In the genomic region with DNA sequence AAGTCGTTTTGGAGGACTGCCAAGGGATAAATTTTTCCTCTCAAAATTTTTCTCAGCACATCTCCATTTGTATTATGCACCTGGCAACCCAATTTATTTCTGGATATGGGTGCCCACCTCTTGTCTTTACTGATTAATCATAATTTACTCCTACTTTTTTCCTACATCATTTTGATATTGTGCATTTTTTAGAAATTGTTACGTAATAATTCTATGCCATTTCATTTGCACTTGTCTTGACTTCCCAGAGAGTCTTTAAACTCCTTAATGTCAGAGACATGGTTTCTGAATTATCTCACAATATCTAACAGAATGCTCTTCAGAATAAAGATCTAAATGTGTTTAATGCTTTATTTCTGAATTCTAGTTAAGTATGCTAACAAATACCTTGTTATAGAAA, we compare ENCODE assay signal across 21 cellular contexts.
DNase-seq lines count a peak whose midpoint lies in the region; ATAC-seq, FAIRE-seq and TF ChIP-seq lines count a peak whose summit lies in the region.
"Had no signal": no experiment of that assay in that cellular context is flagged by ENCODE, and none has a peak within 500 bp of the region (broad histone marks: within the 10 kb centered on the region; RNA-seq: fewer than 3 reads in every experiment).

No MANE protein-coding gene starts in this region.

- H2AFZ ChIP-seq in HepG2 (ENCODE audit: low read length) (no peak overlapping the region), PC-3 (ENCODE audit: low read length) (no peak overlapping the region), mammary epithelial cell (ENCODE audit: low read depth, low read length) (no peak overlapping the region)

- H3K27ac ChIP-seq in HepG2 (ENCODE audit: extremely low read length, insufficient read depth, low read length) = no peak overlapping the region
- no peak overlapping the region for H3K27ac ChIP-seq in right lobe of liver
- no peak overlapping the region for H3K27ac ChIP-seq in small intestine (ENCODE audit: low read depth in 1 of 2, low read length in 1 of 2)
- no peak overlapping the region for H3K27ac ChIP-seq in PC-3 (ENCODE audit: low read length)
- H3K27ac ChIP-seq in mammary epithelial cell (ENCODE audit: insufficient read depth, low read depth, low read length) = no peak overlapping the region
- H3K27ac ChIP-seq: 22Rv1; A549; BLaER1 treated with 17β-estradiol and CSF1 and Interleukin-3, amounts not matched to agents 10 nM and 100 nM; C4-2B had no signal

- no peak for DNase-seq in HepG2 (ENCODE audit: low spot score)
- DNase-seq in right lobe of liver = no peak
- DNase-seq in small intestine = no peak
- DNase-seq in PC-3 = no peak
- DNase-seq in mammary epithelial cell = no peak
- DNase-seq: AML-193; Caco-2; Calu3; CD4-positive, alpha-beta T cell; CD8-positive, alpha-beta T cell; DMS79 treated with DMSO at 0.1 percent for 48 hours; GF-D8 had no signal

- H3K9ac ChIP-seq in HepG2 (ENCODE audit: insufficient read depth, low read depth, low read length) (no peak overlapping the region), PC-3 (ENCODE audit: low read length) (no peak overlapping the region), mammary epithelial cell (ENCODE audit: insufficient read depth, low read length) (no peak overlapping the region)
- H3K9ac ChIP-seq: BLaER1 treated with 17β-estradiol and CSF1 and Interleukin-3, amounts not matched to agents 10 nM and 100 nM had no signal

- H3K27me3 ChIP-seq in HepG2 (ENCODE audit: control insufficient read depth in 1 of 2, insufficient read depth in 2 of 2, low read length in 2 of 2) (no peaks in the 10 kb centered on the region), right lobe of liver (no peaks in the 10 kb centered on the region), small intestine (ENCODE audit: control insufficient read depth in 2 of 2, insufficient read depth in 2 of 2, low read length in 2 of 2) (no peaks in the 10 kb centered on the region), PC-3 (ENCODE audit: low read length) (no peaks in the 10 kb centered on the region), mammary epithelial cell (ENCODE audit: insufficient read depth, low read length) (no peaks in the 10 kb centered on the region)
- H3K27me3 ChIP-seq: BLaER1 treated with 17β-estradiol and CSF1 and Interleukin-3, amounts not matched to agents 10 nM and 100 nM had no signal

- no peaks in the 10 kb centered on the region for H3K9me2 ChIP-seq in PC-3 (replicated peaks; ENCODE audit: low read length)

- H3K79me2 ChIP-seq in HepG2 (ENCODE audit: insufficient read depth, low read length) = no peaks in the 10 kb centered on the region
- H3K79me2 ChIP-seq in PC-3 (ENCODE audit: low read length) = no peaks in the 10 kb centered on the region
- no peaks in the 10 kb centered on the region for H3K79me2 ChIP-seq in mammary epithelial cell (ENCODE audit: insufficient read depth, low read length)

- H3K4me3 ChIP-seq in HepG2 (replicated peaks in 1 of 3; ENCODE audit: insufficient read depth in 1 of 3, low read depth in 2 of 3, low read length in 3 of 3) = no peak overlapping the region
- H3K4me3 ChIP-seq in right lobe of liver = no peak overlapping the region
- no peak overlapping the region for H3K4me3 ChIP-seq in small intestine (ENCODE audit: low read depth in 1 of 2, low read length in 2 of 2)
- H3K4me3 ChIP-seq in PC-3 (ENCODE audit: low read length) = no peak overlapping the region
- no peak overlapping the region for H3K4me3 ChIP-seq in mammary epithelial cell (replicated peaks in 1 of 3; ENCODE audit: insufficient read depth in 1 of 3, low read depth in 2 of 3, low read length in 3 of 3)
- H3K4me3 ChIP-seq: A549; BLaER1 treated with 17β-estradiol and CSF1 and Interleukin-3, amounts not matched to agents 10 nM and 100 nM had no signal

- TF ChIP-seq EP300 in HepG2 (IDR thresholded peaks at IDR 0.05; ENCODE audit: low read depth in 2 of 2, low read length in 2 of 2) (no peak), HepG2 (CRISPR knock-in tag; IDR thresholded peaks at IDR 0.05; ENCODE audit: borderline replicate concordance) (no peak)

- WGBS in HepG2 (ENCODE audit: low lambda C conversion rate) = 1% methylated on average over 2 of the region's 2 CpGs
- WGBS in right lobe of liver (ENCODE audit: insufficient coverage, low coverage, low lambda C conversion rate, missing lambda C conversion rate) = 49% methylated on average over 2 of the region's 2 CpGs
- 79 to 86% (median 82%) methylated on average over 2 of the region's 2 CpGs for WGBS in small intestine, 3 donors
- 62% methylated on average over 2 of the region's 2 CpGs for WGBS in mammary epithelial cell (ENCODE audit: low coverage, missing lambda C conversion rate)

- ATAC-seq in HepG2 (no peak), right lobe of liver (no peak), PC-3 (no peak)
- ATAC-seq: A549; CD8-positive, alpha-beta T cell had no signal

- H3K4me2 ChIP-seq in HepG2 (ENCODE audit: low read depth, low read length) (no peak overlapping the region), PC-3 (ENCODE audit: low read length) (no peak overlapping the region), mammary epithelial cell (ENCODE audit: insufficient read depth, low read depth, low read length) (no peak overlapping the region)
- H3K4me2 ChIP-seq: A549; BLaER1 treated with 17β-estradiol and CSF1 and Interleukin-3, amounts not matched to agents 10 nM and 100 nM had no signal

- no peaks in the 10 kb centered on the region for H3K36me3 ChIP-seq in HepG2 (replicated peaks in 1 of 2; ENCODE audit: control insufficient read depth in 1 of 2, insufficient read depth in 2 of 2, low read length in 2 of 2)
- H3K36me3 ChIP-seq in right lobe of liver = no peaks in the 10 kb centered on the region
- no peaks in the 10 kb centered on the region for H3K36me3 ChIP-seq in small intestine (ENCODE audit: control insufficient read depth in 2 of 2, insufficient read depth in 2 of 2, low read length in 2 of 2)
- no peaks in the 10 kb centered on the region for H3K36me3 ChIP-seq in PC-3 (ENCODE audit: low read depth, low read length)
- no peaks in the 10 kb centered on the region for H3K36me3 ChIP-seq in mammary epithelial cell (ENCODE audit: insufficient read depth, low read length)
- H3K36me3 ChIP-seq: BLaER1 treated with 17β-estradiol and CSF1 and Interleukin-3, amounts not matched to agents 10 nM and 100 nM had no signal

- dilution Hi-C loops in mammary epithelial cell (cut with HindIII; ENCODE audit: low sequenced_read_pairs) = no loop called here

- H3K4me1 ChIP-seq in HepG2 (ENCODE audit: insufficient read depth, low read length) = no peaks in the 10 kb centered on the region
- H3K4me1 ChIP-seq in right lobe of liver = no peaks in the 10 kb centered on the region
- H3K4me1 ChIP-seq in small intestine (ENCODE audit: control insufficient read depth in 2 of 2, insufficient read depth in 1 of 2, low read depth in 1 of 2, low read length in 1 of 2) = no peaks in the 10 kb centered on the region
- no peaks in the 10 kb centered on the region for H3K4me1 ChIP-seq in PC-3 (ENCODE audit: insufficient read depth, low read length)
- H3K4me1 ChIP-seq in mammary epithelial cell (ENCODE audit: insufficient read depth, low read length) = no peaks in the 10 kb centered on the region
- H3K4me1 ChIP-seq: A549; BLaER1 treated with 17β-estradiol and CSF1 and Interleukin-3, amounts not matched to agents 10 nM and 100 nM; Caco-2 had no signal

- POLR2A ChIA-PET in HepG2 (lab: Yijun Ruan, JAX) = no interaction called here
- POLR2A ChIA-PET in PC-3 (lab: Charles Lee; ENCODE audit: unreplicated experiment) = no interaction called here

- TF ChIP-seq POLR2A in HepG2 (IDR thresholded peaks at IDR 0.05; ENCODE audit: insufficient read depth in 1 of 2, low read depth in 2 of 2, low read length in 2 of 2) (no peak), right lobe of liver (IDR thresholded peaks at IDR 0.05) (no peak)

- no peaks in the 10 kb centered on the region for H3K9me3 ChIP-seq in HepG2 (ENCODE audit: low read length)
- H3K9me3 ChIP-seq in right lobe of liver = no peaks in the 10 kb centered on the region
- no peaks in the 10 kb centered on the region for H3K9me3 ChIP-seq in small intestine (ENCODE audit: control insufficient read depth, low read depth)
- no peaks in the 10 kb centered on the region for H3K9me3 ChIP-seq in PC-3 (ENCODE audit: low read length)
- no peaks in the 10 kb centered on the region for H3K9me3 ChIP-seq in mammary epithelial cell (replicated peaks; ENCODE audit: insufficient read depth, low read length)
- H3K9me3 ChIP-seq: A549; BLaER1 treated with 17β-estradiol and CSF1 and Interleukin-3, amounts not matched to agents 10 nM and 100 nM; Caco-2 had no signal

- in situ Hi-C loops in HepG2 (cut with HindIII; ENCODE audit: extremely low pct_ligation_motif_present, low pct_unique_long_range_greater_than_20kb) = no loop called here
- in situ Hi-C loops in mammary epithelial cell (cut with MboI; ENCODE audit: low sequenced_read_pairs in 2 of 2) = no loop called here

- H3F3A ChIP-seq in PC-3 (ENCODE audit: low read length, unreplicated experiment) = no peaks in the 10 kb centered on the region

- BruUV-seq in HepG2 (replicated peaks; lab: Mats Ljungman, UMichigan) (no TSS peak), PC-3 (replicated peaks; lab: Mats Ljungman, UMichigan) (no TSS peak), mammary epithelial cell (replicated peaks; lab: Mats Ljungman, UMichigan) (no TSS peak)

- TF ChIP-seq RAD21 in HepG2 (CRISPR knock-in tag; IDR thresholded peaks at IDR 0.05) = no peak

- no peak for FAIRE-seq in HepG2 (lab: Jason Lieb, UNC)
- FAIRE-seq in TTC549 (lab: Jason Lieb, UNC) = peak; percentile 29
- peak; percentile 5 for FAIRE-seq in small intestine (lab: Jason Lieb, UNC)
- FAIRE-seq: A549, D721Med, G401.6, GM12891, GM19239 had no signal

- CTCF ChIA-PET in HepG2 (lab: Yijun Ruan, JAX; ENCODE audit: low intra/inter-chr PET ratio, low total read pairs) = no interaction called here
- CTCF ChIA-PET in PC-3 (lab: Charles Lee) = no interaction called here
- CTCF ChIA-PET in mammary epithelial cell (lab: Charles Lee; ENCODE audit: low non-redundant PET) = no interaction called here

- intact Hi-C loops in HepG2 (cut with micrococcal nuclease; ENCODE audit: unreplicated experiment) = no loop called here
- intact Hi-C loops in right lobe of liver (cut with DNase I) = no loop called here
- intact Hi-C loops in PC-3 (cut with micrococcal nuclease) = no loop called here
- intact Hi-C loops in mammary epithelial cell (cut with micrococcal nuclease) = no loop called here

- H4K20me1 ChIP-seq in HepG2 (ENCODE audit: insufficient read depth, low read length) (no peaks in the 10 kb centered on the region), PC-3 (ENCODE audit: low read length) (no peaks in the 10 kb centered on the region), mammary epithelial cell (ENCODE audit: insufficient read depth, low read length) (no peaks in the 10 kb centered on the region)
- H4K20me1 ChIP-seq: BLaER1 treated with 17β-estradiol and CSF1 and Interleukin-3, amounts not matched to agents 10 nM and 100 nM had no signal

- TF ChIP-seq CTCF in HepG2 (CRISPR knock-in tag; IDR thresholded peaks at IDR 0.05) = no peak
- TF ChIP-seq CTCF in right lobe of liver (IDR thresholded peaks at IDR 0.05) = no peak
- no peak for TF ChIP-seq CTCF in PC-3 (conservative IDR thresholded peaks at IDR 0.05; ENCODE audit: low read depth, low read length)
- TF ChIP-seq CTCF in mammary epithelial cell (conservative IDR thresholded peaks at IDR 0.05 in 1 of 2, IDR thresholded peaks at IDR 0.05 in 1 of 2; ENCODE audit: extremely low read depth in 1 of 2, insufficient read depth in 1 of 2, low read depth in 1 of 2, low read length in 2 of 2) = no peak
